In the genomic region with DNA sequence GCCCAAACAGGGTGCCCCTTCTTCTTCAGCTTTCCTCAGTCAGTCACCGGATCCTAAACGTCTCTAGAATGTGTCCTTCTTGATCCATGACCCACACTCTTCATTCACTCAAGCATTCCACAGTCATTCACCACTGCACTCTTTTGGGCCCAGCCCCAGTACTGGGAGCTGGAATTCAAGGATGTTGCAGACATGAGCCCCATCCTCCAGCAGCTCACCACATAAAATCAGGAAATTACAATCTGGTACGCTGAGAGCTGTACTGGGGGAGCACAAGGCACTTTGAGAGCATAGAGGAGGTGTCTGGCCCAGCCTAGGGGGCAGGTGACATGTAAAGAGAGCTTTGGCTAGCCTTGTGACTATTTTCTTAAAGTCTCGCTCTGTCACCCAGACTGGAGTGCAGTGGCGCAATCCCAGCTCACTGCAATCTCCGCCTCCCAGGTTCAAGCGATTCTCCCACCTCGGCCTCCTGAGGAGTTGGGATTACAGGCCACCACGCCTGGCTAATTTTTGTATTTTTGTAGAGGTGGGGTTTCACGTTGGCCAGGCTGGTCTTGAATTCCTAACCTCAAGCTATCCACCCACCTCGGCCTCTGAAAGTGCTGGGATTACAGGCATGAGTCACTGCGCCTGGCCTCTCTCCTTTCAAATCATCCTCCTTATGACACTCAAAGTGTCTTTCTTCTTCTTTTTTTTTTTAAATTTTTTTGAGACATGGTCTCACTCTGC, we compare ENCODE assay signal across 21 cellular contexts. TPM values are rescaled to one million over a fixed set of nuclear protein-coding genes. Genes with fewer than 3 reads are reported as not detected.
DNase-seq lines count a peak whose midpoint lies in the region; ATAC-seq, FAIRE-seq and TF ChIP-seq lines count a peak whose summit lies in the region.
"Had no signal": no experiment of that assay in that cellular context is flagged by ENCODE, and none has a peak within 500 bp of the region (broad histone marks: within the 10 kb centered on the region; RNA-seq: fewer than 3 reads in every experiment).

No MANE protein-coding gene starts in this region.

- no peak overlapping the region for H3K4me3 Mint-ChIP-seq in activated CD4-positive, alpha-beta T cell treated with anti-CD3 and anti-CD28 coated beads for 36 hours
- peak overlapping the region; percentile 12 for H3K4me3 Mint-ChIP-seq in astrocyte (ENCODE audit: unreplicated experiment)
- no peak overlapping the region for H3K4me3 Mint-ChIP-seq in nephron progenitor cell
- H3K4me3 Mint-ChIP-seq: activated naive CD4-positive, alpha-beta T cell treated with anti-CD3 and anti-CD28 coated beads, Interleukin-2, amount 10 ng/mL, durations not matched to agents 7 days and 5 days; CD4-positive, alpha-beta memory T cell; stimulated activated naive B cell treated with anti-CD40 and anti-IgM and Interleukin-4, amounts not matched to agents 10 μg/mL and 1 μg/mL and 100 μg/mL, for 72 hours had no signal

- intact Hi-C loops in activated CD4-positive, alpha-beta T cell treated with anti-CD3 and anti-CD28 coated beads for 36 hours (cut with DNase I, micrococcal nuclease), result no loop called here

- POLR2A ChIA-PET in activated CD4-positive, alpha-beta T cell treated with anti-CD3 and anti-CD28 coated beads for 36 hours (lab: Charles Lee), result interaction anchor here (0.6 to 1.0 kb wide), 2 partner anchors 99 to 103 kb away, joined by 5 read pairs; no protein-coding TSS in a partner anchor

- no peak overlapping the region for H3K27ac ChIP-seq in astrocyte (ENCODE audit: low read depth, low read length)
- H3K27ac ChIP-seq: pancreas, VCaP had no signal

- H3K4me3 ChIP-seq in astrocyte (ENCODE audit: insufficient read depth, low read depth, low read length), result no peak overlapping the region
- no peak overlapping the region for H3K4me3 ChIP-seq in HAP-1
- H3K4me3 ChIP-seq: pancreas had no signal

- no peaks in the 10 kb centered on the region for H3K27me3 Mint-ChIP-seq in activated CD4-positive, alpha-beta T cell treated with anti-CD3 and anti-CD28 coated beads for 36 hours
- H3K27me3 Mint-ChIP-seq in astrocyte (ENCODE audit: low read depth, unreplicated experiment) (peaks cover 37% of the 10 kb centered on the region), nephron progenitor cell (ENCODE audit: low read depth, poor library complexity) (peaks cover 65% of the 10 kb centered on the region)
- H3K27me3 Mint-ChIP-seq: CD4-positive, alpha-beta memory T cell had no signal

- H4K20me1 ChIP-seq in astrocyte (ENCODE audit: insufficient read depth, low read length), result no peaks in the 10 kb centered on the region

- H3K4me1 ChIP-seq in astrocyte (ENCODE audit: insufficient read depth, low read length) (no peaks in the 10 kb centered on the region), HAP-1 (no peaks in the 10 kb centered on the region)
- H3K4me1 ChIP-seq: pancreas had no signal

- no peak overlapping the region for H3K9ac ChIP-seq in astrocyte (ENCODE audit: low read length)

- no peak for TF ChIP-seq CTCF in astrocyte (IDR thresholded peaks at IDR 0.05; ENCODE audit: insufficient read depth, low read depth, low read length)
- TF ChIP-seq CTCF in nephron progenitor cell (IDR thresholded peaks at IDR 0.05), result no peak

- in situ Hi-C loops in HAP-1 (cut with MboI; ENCODE audit: low sequenced_read_pairs), result no loop called here

- H3K27me3 ChIP-seq in astrocyte (ENCODE audit: insufficient read depth, low read length), result no peaks in the 10 kb centered on the region
- H3K27me3 ChIP-seq in HAP-1 (ENCODE audit: low read depth), result no peaks in the 10 kb centered on the region; the same call in 1 of the 2 replicates
- H3K27me3 ChIP-seq: pancreas had no signal

- H3K36me3 Mint-ChIP-seq in activated CD4-positive, alpha-beta T cell treated with anti-CD3 and anti-CD28 coated beads for 36 hours (ENCODE audit: low read depth), result peaks cover 5% of the 10 kb centered on the region
- H3K36me3 Mint-ChIP-seq in astrocyte (ENCODE audit: low read depth, unreplicated experiment), result peaks cover 2% of the 10 kb centered on the region
- no peaks in the 10 kb centered on the region for H3K36me3 Mint-ChIP-seq in nephron progenitor cell (ENCODE audit: low read depth)

- CTCF ChIA-PET in activated CD4-positive, alpha-beta T cell treated with anti-CD3 and anti-CD28 coated beads for 36 hours (lab: Charles Lee), result interaction anchor here (0.5 to 1.7 kb wide), 7 partner anchors 11 to 596 kb away, joined by 3 to 14 read pairs (median 4); no protein-coding TSS in a partner anchor

- H2AFZ ChIP-seq in astrocyte (ENCODE audit: low read depth, low read length), result no peak overlapping the region

- H3K27ac Mint-ChIP-seq in activated CD4-positive, alpha-beta T cell treated with anti-CD3 and anti-CD28 coated beads for 36 hours, result no peak overlapping the region
- H3K27ac Mint-ChIP-seq in astrocyte (ENCODE audit: unreplicated experiment) (no peak overlapping the region), nephron progenitor cell (peak overlapping the region; percentile 76)
- H3K27ac Mint-ChIP-seq: activated naive CD4-positive, alpha-beta T cell treated with anti-CD3 and anti-CD28 coated beads, Interleukin-2, amount 10 ng/mL, durations not matched to agents 7 days and 5 days; stimulated activated naive B cell treated with anti-CD40 and anti-IgM and Interleukin-4, amounts not matched to agents 10 μg/mL and 1 μg/mL and 100 μg/mL, for 72 hours had no signal

- H3K9me3 ChIP-seq in astrocyte (ENCODE audit: insufficient read depth, low read depth, low read length) (no peaks in the 10 kb centered on the region), HAP-1 (no peaks in the 10 kb centered on the region)
- H3K9me3 ChIP-seq: pancreas had no signal

- TF ChIP-seq EP300 in Ishikawa (IDR thresholded peaks at IDR 0.05; ENCODE audit: borderline replicate concordance), result no peak; the same call in 1 of the 2 replicates

- H3K79me2 ChIP-seq in astrocyte (ENCODE audit: insufficient read depth, low read length), result no peaks in the 10 kb centered on the region

- H3K4me2 ChIP-seq in astrocyte (ENCODE audit: low read length), result no peak overlapping the region

- no peak for TF ChIP-seq POLR2A in GM12892 (IDR thresholded peaks at IDR 0.05; ENCODE audit: low read depth, low read length)

- H3K4me1 Mint-ChIP-seq in activated CD4-positive, alpha-beta T cell treated with anti-CD3 and anti-CD28 coated beads for 36 hours, result peaks cover 5% of the 10 kb centered on the region
- H3K4me1 Mint-ChIP-seq in astrocyte (ENCODE audit: low read depth, unreplicated experiment), result peaks cover 10% of the 10 kb centered on the region
- H3K4me1 Mint-ChIP-seq in nephron progenitor cell, result peaks cover 35% of the 10 kb centered on the region
- H3K4me1 Mint-ChIP-seq: stimulated activated naive B cell treated with anti-CD40 and anti-IgM and Interleukin-4, amounts not matched to agents 10 μg/mL and 1 μg/mL and 100 μg/mL, for 72 hours had no signal

- DNase-seq in activated CD4-positive, alpha-beta T cell treated with anti-CD3 and anti-CD28 coated beads for 36 hours, result no peak
- DNase-seq in activated CD4-positive, alpha-beta T cell treated with anti-CD3 and anti-CD28 coated beads, Interleukin-2, amount 50 U/mL, for 4 hours, result no peak
- DNase-seq in astrocyte (ENCODE audit: low read depth) (no peak), nephron progenitor cell (no peak), HAP-1 (ENCODE audit: low spot score in 2 of 2) (no peak), iPS-NIHi11 (ENCODE audit: low spot score) (no peak), GM12892 (ENCODE audit: insufficient read length) (no peak)
- DNase-seq: activated naive CD4-positive, alpha-beta T cell treated with anti-CD3 and anti-CD28 coated beads, Interleukin-2, amount 10 ng/mL, durations not matched to agents 7 days and 5 days; CD4-positive, alpha-beta memory T cell; KBM-7; left cardiac atrium; NCI-H446; pancreas; PC-3; stimulated activated naive B cell treated with anti-CD40 and anti-IgM and Interleukin-4, amounts not matched to agents 10 μg/mL and 1 μg/mL and 100 μg/mL, for 72 hours had no signal

- ATAC-seq in activated CD4-positive, alpha-beta T cell treated with anti-CD3 and anti-CD28 coated beads for 36 hours, result peak; percentile 37
- ATAC-seq: left cardiac atrium; pancreas; PC-3; stimulated activated naive B cell treated with anti-CD40 and anti-IgM and Interleukin-4, amounts not matched to agents 10 μg/mL and 1 μg/mL and 100 μg/mL, for 72 hours had no signal

- TF ChIP-seq RAD21 in Ishikawa (IDR thresholded peaks at IDR 0.05; ENCODE audit: low read depth), result no peak

- H3K9me3 Mint-ChIP-seq in activated CD4-positive, alpha-beta T cell treated with anti-CD3 and anti-CD28 coated beads for 36 hours (ENCODE audit: low read depth), result no peaks in the 10 kb centered on the region
- H3K9me3 Mint-ChIP-seq in astrocyte (ENCODE audit: unreplicated experiment) (no peaks in the 10 kb centered on the region), nephron progenitor cell (no peaks in the 10 kb centered on the region)
- H3K9me3 Mint-ChIP-seq: activated naive CD4-positive, alpha-beta T cell treated with anti-CD3 and anti-CD28 coated beads, Interleukin-2, amount 10 ng/mL, durations not matched to agents 7 days and 5 days; stimulated activated naive B cell treated with anti-CD40 and anti-IgM and Interleukin-4, amounts not matched to agents 10 μg/mL and 1 μg/mL and 100 μg/mL, for 72 hours had no signal

- FAIRE-seq in astrocyte (lab: Jason Lieb, UNC) (no peak), GM12892 (lab: Jason Lieb, UNC) (no peak)
- FAIRE-seq: A204.1, bronchial epithelial cell, H54, pancreas had no signal

- no peaks in the 10 kb centered on the region for H3K36me3 ChIP-seq in astrocyte (ENCODE audit: insufficient read depth, low read length)
- no peaks in the 10 kb centered on the region for H3K36me3 ChIP-seq in HAP-1 (replicated peaks)
- H3K36me3 ChIP-seq: pancreas had no signal

TF ChIP-seq in Ishikawa, 13 proteins besides CTCF, POLR2A, EP300 and RAD21:
- TF ChIP-seq CEBPB (IDR thresholded peaks at IDR 0.05) (peak; percentile 93), YY1 (IDR thresholded peaks at IDR 0.05; ENCODE audit: low read depth) (no peak), EGR1 (IDR thresholded peaks at IDR 0.05) (no peak), TCF12 (IDR thresholded peaks at IDR 0.05; ENCODE audit: low read depth) (0 out of 2 replicates have a peak, but pooled peaks have one; percentile 18), TEAD4 (IDR thresholded peaks at IDR 0.05) (0 out of 2 replicates have a peak, but pooled peaks have one; percentile 23), NFIC (IDR thresholded peaks at IDR 0.05) (peak; percentile 5; the same call in 1 of the 2 replicates)

RNA-seq across cellular contexts. Expression of a gene that starts 18.7 kb away (rescaled TPM):
- 10 to 100 TPM; 13.5 to 15.7 TPM for total RNA-seq in activated CD4-positive, alpha-beta T cell treated with anti-CD3 and anti-CD28 coated beads for 36 hours
- 1.2 TPM in 2 replicates for total RNA-seq in astrocyte
- 2.4 TPM for polyA plus RNA-seq in GM12892 (2012; ENCODE audit: missing spikeins)
- total RNA-seq: Daoy had no signal

RNA-seq across cellular contexts. Expression of a gene that starts 21.9 kb away (rescaled TPM):
- 10 to 100 TPM; 84.6 to 90.2 TPM for total RNA-seq in activated CD4-positive, alpha-beta T cell treated with anti-CD3 and anti-CD28 coated beads for 36 hours
- 94.8 and 104 TPM in 2 replicates for total RNA-seq in astrocyte
- polyA plus RNA-seq in GM12892 (2012; ENCODE audit: missing spikeins), result 41.0 TPM

RNA-seq across cellular contexts. Expression of a gene that starts 46.0 kb away (rescaled TPM):
- total RNA-seq in activated CD4-positive, alpha-beta T cell treated with anti-CD3 and anti-CD28 coated beads for 36 hours, result 1 to 10 TPM; 1.6 to 1.9 TPM
- 0.77 and 1.5 TPM in 2 replicates for total RNA-seq in astrocyte
- 0.87 TPM for polyA plus RNA-seq in GM12892 (2012; ENCODE audit: missing spikeins)
- polyA plus RNA-seq: CD4-positive, alpha-beta memory T cell had no signal
